1 cellular context compared by ENCODE assay signal in genomic region chr1:6127587-6128163, GRCh38.
TF ChIP-seq lines count a peak whose summit lies in the region.

No MANE protein-coding gene starts in this region.

TF ChIP-seq in K562, 482 proteins besides CTCF, POLR2A, EP300 and RAD21 (continued from another document):
- TF ChIP-seq MBD2 (IDR thresholded peaks at IDR 0.05; ENCODE audit: borderline replicate concordance, low read depth) (no peak), ELK3 (CRISPR knock-in tag; IDR thresholded peaks at IDR 0.05) (no peak), HMBOX1 (IDR thresholded peaks at IDR 0.05) (no peak), ARHGAP35 (IDR thresholded peaks at IDR 0.05; ENCODE audit: partially characterized antibody) (no peak), PML (IDR thresholded peaks at IDR 0.05; ENCODE audit: low read length) (no peak), ZKSCAN8 (CRISPR knock-in tag; IDR thresholded peaks at IDR 0.05) (no peak), CREBBP (IDR thresholded peaks at IDR 0.05; ENCODE audit: low read depth, low read length) (no peak), MYNN (IDR thresholded peaks at IDR 0.05) (no peak), MYNN (CRISPR knock-in tag; IDR thresholded peaks at IDR 0.05) (no peak), ZNF165 (CRISPR knock-in tag; IDR thresholded peaks at IDR 0.05; ENCODE audit: borderline replicate concordance) (no peak), FIP1L1 (IDR thresholded peaks at IDR 0.05; ENCODE audit: low read depth, low read length, poor library complexity, severe bottlenecking) (peak; percentile 37)
